1 cellular context compared by ENCODE assay signal in the genomic region with DNA sequence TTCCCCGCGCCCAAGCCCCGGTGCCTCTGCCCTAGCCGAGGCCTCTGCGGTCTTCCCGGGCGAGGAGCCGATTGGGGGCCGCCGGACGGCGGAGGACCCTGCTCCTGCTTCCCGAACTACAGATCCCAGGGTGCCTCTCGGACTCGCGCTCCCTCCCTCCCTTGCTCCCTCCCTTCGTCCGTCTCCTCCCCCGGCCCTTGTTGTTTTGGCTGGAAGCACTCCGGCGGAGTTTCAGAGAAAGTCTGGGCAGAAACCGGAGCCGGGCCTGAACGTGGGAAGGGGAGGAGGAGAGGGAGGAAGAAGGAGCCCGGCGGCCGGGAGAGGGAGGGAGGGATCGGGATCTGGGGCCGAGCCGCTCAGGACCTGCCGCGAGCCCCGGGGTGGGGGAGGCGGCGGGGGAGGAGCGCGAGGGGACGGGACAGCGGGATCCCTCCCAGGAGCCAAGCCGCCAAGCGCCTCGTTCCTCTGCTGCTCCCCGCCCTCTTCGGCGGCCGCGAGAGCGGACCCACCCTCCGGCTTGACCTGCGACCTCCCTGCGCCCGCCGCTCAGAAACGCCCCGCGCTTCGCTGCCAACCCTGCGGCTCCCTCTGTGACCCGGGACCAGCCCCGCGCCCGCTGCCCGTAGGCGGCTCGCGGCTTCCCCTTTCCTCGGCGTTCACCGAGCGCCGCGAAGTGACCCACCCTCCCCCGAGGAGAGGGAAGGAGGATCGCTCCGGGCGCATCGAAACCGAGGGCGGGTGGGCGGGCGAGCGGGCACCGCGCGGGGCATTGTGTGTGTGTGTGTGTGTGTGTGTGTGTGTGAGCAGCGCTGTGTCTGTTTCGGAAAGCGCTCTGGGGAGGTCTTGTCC.
TF ChIP-seq lines count a peak whose summit lies in the region.

No MANE protein-coding gene starts in this region.

TF ChIP-seq in WTC11, 78 proteins besides CTCF, POLR2A, EP300 and RAD21 (continued from another document):
- TF ChIP-seq, protein P1, sequence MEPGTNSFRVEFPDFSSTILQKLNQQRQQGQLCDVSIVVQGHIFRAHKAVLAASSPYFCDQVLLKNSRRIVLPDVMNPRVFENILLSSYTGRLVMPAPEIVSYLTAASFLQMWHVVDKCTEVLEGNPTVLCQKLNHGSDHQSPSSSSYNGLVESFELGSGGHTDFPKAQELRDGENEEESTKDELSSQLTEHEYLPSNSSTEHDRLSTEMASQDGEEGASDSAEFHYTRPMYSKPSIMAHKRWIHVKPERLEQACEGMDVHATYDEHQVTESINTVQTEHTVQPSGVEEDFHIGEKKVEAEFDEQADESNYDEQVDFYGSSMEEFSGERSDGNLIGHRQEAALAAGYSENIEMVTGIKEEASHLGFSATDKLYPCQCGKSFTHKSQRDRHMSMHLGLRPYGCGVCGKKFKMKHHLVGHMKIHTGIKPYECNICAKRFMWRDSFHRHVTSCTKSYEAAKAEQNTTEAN (CRISPR knock-in tag; IDR thresholded peaks at IDR 0.05) = 0 out of 2 replicates have a peak, but pooled peaks have one; percentile 69
